In genomic region chr11:77619576-77620198, GRCh38 we compare ENCODE assay signal across 8 cellular contexts. TPM values are rescaled to one million over a fixed set of nuclear protein-coding genes. Genes with fewer than 3 reads are reported as not detected.
DNase-seq lines count a peak whose midpoint lies in the region; ATAC-seq and TF ChIP-seq lines count a peak whose summit lies in the region.

No MANE protein-coding gene starts in this region.

- DNase-seq in right atrium auricular region (ENCODE audit: low spot score) (no peak), right cardiac atrium (no peak), NCI-H1694 (lab: John Stamatoyannopoulos, UW) (peak; percentile 30), adipocyte (ENCODE audit: low read depth) (peak; percentile 86), immature natural killer cell (peak; percentile 6 to 31 (median 13)), transverse colon (no peak), HCEC 1CT (no peak)

- H3K9ac ChIP-seq in adipocyte (ENCODE audit: low read length) = no peak overlapping the region

- no peak overlapping the region for H3K4me3 ChIP-seq in right atrium auricular region
- H3K4me3 ChIP-seq in right cardiac atrium (ENCODE audit: low read length) = no peak overlapping the region
- no peak overlapping the region for H3K4me3 ChIP-seq in adipocyte (ENCODE audit: low read length)
- no peak overlapping the region for H3K4me3 ChIP-seq in transverse colon

- intact Hi-C loops in right cardiac atrium (cut with DNase I) = no loop called here
- intact Hi-C loops in transverse colon (cut with DNase I; ENCODE audit: low total_unique reads) = no loop called here

- H3K27me3 ChIP-seq in right atrium auricular region (no peaks in the 10 kb centered on the region), right cardiac atrium (ENCODE audit: control insufficient read depth, insufficient read depth) (no peaks in the 10 kb centered on the region), adipocyte (replicated peaks; ENCODE audit: control insufficient read depth, insufficient read depth, low read length) (no peaks in the 10 kb centered on the region), transverse colon (no peaks in the 10 kb centered on the region)

- H3K36me3 Mint-ChIP-seq in immature natural killer cell = peaks cover 16 to 41% (median 29%) of the 10 kb centered on the region in 3 donors

- H3K9me3 Mint-ChIP-seq in immature natural killer cell = no peaks in the 10 kb centered on the region

- no peaks in the 10 kb centered on the region for H3K9me3 ChIP-seq in right atrium auricular region
- no peaks in the 10 kb centered on the region for H3K9me3 ChIP-seq in right cardiac atrium (ENCODE audit: control insufficient read depth, low read length)
- no peaks in the 10 kb centered on the region for H3K9me3 ChIP-seq in adipocyte (ENCODE audit: control insufficient read depth, low read length)
- no peaks in the 10 kb centered on the region for H3K9me3 ChIP-seq in transverse colon

- ATAC-seq in right cardiac atrium (no peak), GM19463 (IDR thresholded peaks at IDR 0.05; ENCODE audit: unreplicated experiment) (no peak)

- no peak overlapping the region for H3K4me3 Mint-ChIP-seq in immature natural killer cell

- no peaks in the 10 kb centered on the region for H3K4me1 Mint-ChIP-seq in immature natural killer cell

- no peak for TF ChIP-seq POLR2A in transverse colon (IDR thresholded peaks at IDR 0.05)

- H3K27ac Mint-ChIP-seq in immature natural killer cell = no peak overlapping the region

- in situ Hi-C loops in transverse colon (cut with MboI; ENCODE audit: low pct_ligation_motif_present in 1 of 4, low pct_unique_long_range_greater_than_20kb in 1 of 4, low sequenced_read_pairs in 3 of 4) = no loop called here

- H3K27me3 Mint-ChIP-seq in immature natural killer cell (ENCODE audit: low read depth in 3 of 3) = peaks cover 0 to 2% (median 0%) of the 10 kb centered on the region in 3 donors

- WGBS in right cardiac atrium = 85% methylated on average over 3 of the region's 3 CpGs
- WGBS in transverse colon (ENCODE audit: low coverage in 1 of 2), 2 donors = 86 to 87% methylated on average over 3 of the region's 3 CpGs

- H3K4me1 ChIP-seq in right atrium auricular region = no peaks in the 10 kb centered on the region
- no peaks in the 10 kb centered on the region for H3K4me1 ChIP-seq in right cardiac atrium (ENCODE audit: control insufficient read depth, insufficient read depth, low read length)
- peaks cover 20% of the 10 kb centered on the region for H3K4me1 ChIP-seq in adipocyte (ENCODE audit: control insufficient read depth, insufficient read depth, low read length)
- no peaks in the 10 kb centered on the region for H3K4me1 ChIP-seq in transverse colon

- no peak for TF ChIP-seq EP300 in transverse colon (IDR thresholded peaks at IDR 0.05; ENCODE audit: low read depth)

- TF ChIP-seq CTCF in right atrium auricular region (IDR thresholded peaks at IDR 0.05) = peak; percentile 46 to 71
- TF ChIP-seq CTCF in transverse colon (IDR thresholded peaks at IDR 0.05) = peak; percentile 59 to 71 (median 67)

- no peak overlapping the region for H3K27ac ChIP-seq in right atrium auricular region
- H3K27ac ChIP-seq in right cardiac atrium (ENCODE audit: low read length) = no peak overlapping the region
- H3K27ac ChIP-seq in transverse colon = no peak overlapping the region

- H3K36me3 ChIP-seq in right atrium auricular region (peaks cover 74% of the 10 kb centered on the region), adipocyte (ENCODE audit: control insufficient read depth, insufficient read depth, low read length, severe bottlenecking) (peaks cover 56% of the 10 kb centered on the region), transverse colon (peaks cover 0 to 36% (median 18%) of the 10 kb centered on the region in 4 donors)

RNA-seq across cellular contexts. Expression of gene CLNS1A, which starts 17.9 kb away (rescaled TPM):
- total RNA-seq in right atrium auricular region = 10 to 100 TPM; 55.2 to 59.2 TPM
- total RNA-seq in right cardiac atrium = 10 to 100 TPM; 71.5 to 84.7 (median 73.5) TPM
- 69.4 TPM for polyA plus RNA-seq in right cardiac atrium
- polyA plus RNA-seq in immature natural killer cell = 100 to 1,000 TPM in 1 of 3 donors, 10 to 100 TPM in 2; 74.7 to 120 (median 82.0) TPM
- 10 to 100 TPM in 3 of 4 donors, 1 to 10 TPM in 1; 9.4 to 96.3 (median 60.6) TPM for total RNA-seq in transverse colon

RNA-seq across cellular contexts. Expression of gene AQP11, which starts 29.9 kb away (rescaled TPM):
- total RNA-seq in right atrium auricular region (1 to 10 TPM in 1 of 2 donors, under 1 TPM in 1; 0.86 to 1.7 TPM), right cardiac atrium (1 to 10 TPM in 3 of 4 donors, under 1 TPM in 1; 0.64 to 1.6 (median 1.3) TPM), transverse colon (10 to 100 TPM in 1 of 4 donors, 1 to 10 TPM in 3; 2.6 to 10.2 (median 7.4) TPM)
- polyA plus RNA-seq in right cardiac atrium (0.81 TPM), immature natural killer cell (1 to 10 TPM in 1 of 3 donors, under 1 TPM in 2; 0.58 to 1.1 (median 0.78) TPM)

Comparison
In these comparisons a context has a peak if more than half of its experiments do, and no peak if none do; other contexts are left out.
1. DNase-seq: peak in NCI-H1694 (single experiment), adipocyte (single experiment) and immature natural killer cell (3 of 3); none in right atrium auricular region (single experiment), right cardiac atrium (0 of 3), transverse colon (single experiment) and HCEC 1CT (single experiment).